1 cellular context compared by ENCODE assay signal in the genomic region with DNA sequence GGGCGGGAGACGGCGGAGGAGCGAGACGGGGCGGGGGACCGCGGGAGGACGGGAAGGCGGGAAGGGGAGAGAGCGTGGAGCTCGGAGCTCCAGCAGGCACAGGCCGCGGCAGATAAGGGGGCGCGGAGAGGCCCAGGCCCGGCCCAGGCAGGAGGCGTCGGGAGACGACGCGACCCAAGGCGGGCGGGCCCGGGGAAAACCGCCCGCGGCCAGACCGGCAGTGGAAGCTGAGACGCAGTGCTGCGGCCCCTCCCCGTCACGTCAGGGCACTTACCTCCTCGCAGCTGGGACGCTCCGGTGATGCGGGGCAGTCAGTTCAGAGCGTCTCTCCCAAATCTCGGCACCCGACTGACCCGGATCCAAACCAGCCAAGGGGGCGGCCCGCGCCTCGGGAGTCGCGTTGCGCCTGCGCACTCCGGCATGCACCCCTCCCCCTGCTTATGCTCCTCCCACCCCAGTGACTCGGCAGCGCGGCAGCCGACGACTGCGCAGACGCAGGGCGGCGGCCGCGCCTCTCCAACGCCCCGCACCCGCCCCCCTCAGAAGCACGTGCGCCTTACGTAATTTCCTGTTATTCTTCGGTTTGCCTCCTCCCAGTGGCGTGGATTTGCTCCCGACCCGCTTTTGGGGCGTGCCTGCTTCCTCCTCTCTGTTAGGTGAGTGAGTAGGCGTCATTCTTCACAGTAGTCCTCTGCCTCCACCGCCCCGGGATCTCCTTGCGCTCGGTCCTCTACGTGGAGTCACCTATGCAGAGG.
A peak's percentile ranks its signal among the peaks of the same experiment; 100 is the strongest.
TF ChIP-seq lines count a peak whose summit lies in the region.

Gene OSER1, minus strand, starts transcription at position 350 of the 755 bp plus-strand sequence. CDS start 3,814 bp downstream, outside the sequence.

TF ChIP-seq in K562, 482 proteins besides CTCF, POLR2A, EP300 and RAD21 (continued from another document and continues in another):
- peak; percentile 93 for TF ChIP-seq TAF9B (IDR thresholded peaks at IDR 0.05; ENCODE audit: partially characterized antibody)
- TF ChIP-seq RCOR1 (IDR thresholded peaks at IDR 0.05; ENCODE audit: borderline replicate concordance in 1 of 2, low read depth in 2 of 2, low read length in 2 of 2), result peak; percentile 78 to 96
- TF ChIP-seq E2F3 (CRISPR knock-in tag; IDR thresholded peaks at IDR 0.05), result 0 out of 2 replicates have a peak, but pooled peaks have one; percentile 77
- TF ChIP-seq ZNF589 (CRISPR knock-in tag; IDR thresholded peaks at IDR 0.05; ENCODE audit: low read depth), result no peak
- TF ChIP-seq TAF7 (tag; IDR thresholded peaks at IDR 0.05), result no peak
- TF ChIP-seq NEUROD1 (IDR thresholded peaks at IDR 0.05; ENCODE audit: borderline replicate concordance, low read depth, low read length, partially characterized antibody), result no peak
- TF ChIP-seq, protein P1, sequence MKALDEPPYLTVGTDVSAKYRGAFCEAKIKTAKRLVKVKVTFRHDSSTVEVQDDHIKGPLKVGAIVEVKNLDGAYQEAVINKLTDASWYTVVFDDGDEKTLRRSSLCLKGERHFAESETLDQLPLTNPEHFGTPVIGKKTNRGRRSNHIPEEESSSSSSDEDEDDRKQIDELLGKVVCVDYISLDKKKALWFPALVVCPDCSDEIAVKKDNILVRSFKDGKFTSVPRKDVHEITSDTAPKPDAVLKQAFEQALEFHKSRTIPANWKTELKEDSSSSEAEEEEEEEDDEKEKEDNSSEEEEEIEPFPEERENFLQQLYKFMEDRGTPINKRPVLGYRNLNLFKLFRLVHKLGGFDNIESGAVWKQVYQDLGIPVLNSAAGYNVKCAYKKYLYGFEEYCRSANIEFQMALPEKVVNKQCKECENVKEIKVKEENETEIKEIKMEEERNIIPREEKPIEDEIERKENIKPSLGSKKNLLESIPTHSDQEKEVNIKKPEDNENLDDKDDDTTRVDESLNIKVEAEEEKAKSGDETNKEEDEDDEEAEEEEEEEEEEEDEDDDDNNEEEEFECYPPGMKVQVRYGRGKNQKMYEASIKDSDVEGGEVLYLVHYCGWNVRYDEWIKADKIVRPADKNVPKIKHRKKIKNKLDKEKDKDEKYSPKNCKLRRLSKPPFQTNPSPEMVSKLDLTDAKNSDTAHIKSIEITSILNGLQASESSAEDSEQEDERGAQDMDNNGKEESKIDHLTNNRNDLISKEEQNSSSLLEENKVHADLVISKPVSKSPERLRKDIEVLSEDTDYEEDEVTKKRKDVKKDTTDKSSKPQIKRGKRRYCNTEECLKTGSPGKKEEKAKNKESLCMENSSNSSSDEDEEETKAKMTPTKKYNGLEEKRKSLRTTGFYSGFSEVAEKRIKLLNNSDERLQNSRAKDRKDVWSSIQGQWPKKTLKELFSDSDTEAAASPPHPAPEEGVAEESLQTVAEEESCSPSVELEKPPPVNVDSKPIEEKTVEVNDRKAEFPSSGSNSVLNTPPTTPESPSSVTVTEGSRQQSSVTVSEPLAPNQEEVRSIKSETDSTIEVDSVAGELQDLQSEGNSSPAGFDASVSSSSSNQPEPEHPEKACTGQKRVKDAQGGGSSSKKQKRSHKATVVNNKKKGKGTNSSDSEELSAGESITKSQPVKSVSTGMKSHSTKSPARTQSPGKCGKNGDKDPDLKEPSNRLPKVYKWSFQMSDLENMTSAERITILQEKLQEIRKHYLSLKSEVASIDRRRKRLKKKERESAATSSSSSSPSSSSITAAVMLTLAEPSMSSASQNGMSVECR (CRISPR knock-in tag; IDR thresholded peaks at IDR 0.05), result no peak; the same call in 1 of the 2 replicates
- TF ChIP-seq FOXM1 (IDR thresholded peaks at IDR 0.05; ENCODE audit: low read depth), result peak; percentile 90
- TF ChIP-seq FOXM1 (CRISPR knock-in tag; IDR thresholded peaks at IDR 0.05; ENCODE audit: low read depth), result peak; percentile 16; the same call in 1 of the 2 replicates
- no peak for TF ChIP-seq ZNF347 (CRISPR knock-in tag; IDR thresholded peaks at IDR 0.05; ENCODE audit: low read depth)
- no peak for TF ChIP-seq ERF (CRISPR knock-in tag; IDR thresholded peaks at IDR 0.05)
- TF ChIP-seq TAF15 (IDR thresholded peaks at IDR 0.05; ENCODE audit: low read depth, low read length), result no peak
- no peak for TF ChIP-seq EWSR1 (IDR thresholded peaks at IDR 0.05; ENCODE audit: borderline replicate concordance, low read depth, partially characterized antibody)
- TF ChIP-seq ATF7 (IDR thresholded peaks at IDR 0.05), result peak; percentile 97
- TF ChIP-seq MXD1 (CRISPR knock-in tag; IDR thresholded peaks at IDR 0.05; ENCODE audit: borderline replicate concordance, poor library complexity, severe bottlenecking), result peak; percentile 24
- no peak for TF ChIP-seq HNRNPH1 (optimal IDR thresholded peaks at IDR 0.05; ENCODE audit: low read depth, low read length)
- no peak for TF ChIP-seq IRF9 (tag; IDR thresholded peaks at IDR 0.05)
- TF ChIP-seq, protein P2, sequence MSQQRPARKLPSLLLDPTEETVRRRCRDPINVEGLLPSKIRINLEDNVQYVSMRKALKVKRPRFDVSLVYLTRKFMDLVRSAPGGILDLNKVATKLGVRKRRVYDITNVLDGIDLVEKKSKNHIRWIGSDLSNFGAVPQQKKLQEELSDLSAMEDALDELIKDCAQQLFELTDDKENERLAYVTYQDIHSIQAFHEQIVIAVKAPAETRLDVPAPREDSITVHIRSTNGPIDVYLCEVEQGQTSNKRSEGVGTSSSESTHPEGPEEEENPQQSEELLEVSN (IDR thresholded peaks at IDR 0.05; ENCODE audit: borderline replicate concordance in 1 of 2, extremely low read depth in 1 of 2, insufficient read depth in 1 of 2, insufficient read length in 1 of 2, low read depth in 1 of 2, low read length in 1 of 2, poor library complexity in 1 of 2, severe bottlenecking in 1 of 2), result peak; percentile 86 to 96
- no peak for TF ChIP-seq ZBTB33 (CRISPR knock-in tag; IDR thresholded peaks at IDR 0.05)
- no peak for TF ChIP-seq GABPB2 (CRISPR knock-in tag; conservative IDR thresholded peaks at IDR 0.05)
- TF ChIP-seq MAFF (IDR thresholded peaks at IDR 0.05; ENCODE audit: low read length), result no peak
- TF ChIP-seq ZC3H4 (CRISPR knock-in tag; IDR thresholded peaks at IDR 0.05; ENCODE audit: borderline replicate concordance), result no peak
- TF ChIP-seq ZNF124 (CRISPR knock-in tag; IDR thresholded peaks at IDR 0.05), result no peak
- TF ChIP-seq GATAD2A (IDR thresholded peaks at IDR 0.05), result no peak
- TF ChIP-seq NCOR1 (IDR thresholded peaks at IDR 0.05), result no peak
- TF ChIP-seq, protein P3, sequence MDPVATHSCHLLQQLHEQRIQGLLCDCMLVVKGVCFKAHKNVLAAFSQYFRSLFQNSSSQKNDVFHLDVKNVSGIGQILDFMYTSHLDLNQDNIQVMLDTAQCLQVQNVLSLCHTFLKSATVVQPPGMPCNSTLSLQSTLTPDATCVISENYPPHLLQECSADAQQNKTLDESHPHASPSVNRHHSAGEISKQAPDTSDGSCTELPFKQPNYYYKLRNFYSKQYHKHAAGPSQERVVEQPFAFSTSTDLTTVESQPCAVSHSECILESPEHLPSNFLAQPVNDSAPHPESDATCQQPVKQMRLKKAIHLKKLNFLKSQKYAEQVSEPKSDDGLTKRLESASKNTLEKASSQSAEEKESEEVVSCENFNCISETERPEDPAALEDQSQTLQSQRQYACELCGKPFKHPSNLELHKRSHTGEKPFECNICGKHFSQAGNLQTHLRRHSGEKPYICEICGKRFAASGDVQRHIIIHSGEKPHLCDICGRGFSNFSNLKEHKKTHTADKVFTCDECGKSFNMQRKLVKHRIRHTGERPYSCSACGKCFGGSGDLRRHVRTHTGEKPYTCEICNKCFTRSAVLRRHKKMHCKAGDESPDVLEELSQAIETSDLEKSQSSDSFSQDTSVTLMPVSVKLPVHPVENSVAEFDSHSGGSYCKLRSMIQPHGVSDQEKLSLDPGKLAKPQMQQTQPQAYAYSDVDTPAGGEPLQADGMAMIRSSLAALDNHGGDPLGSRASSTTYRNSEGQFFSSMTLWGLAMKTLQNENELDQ (CRISPR knock-in tag; IDR thresholded peaks at IDR 0.05; ENCODE audit: borderline replicate concordance), result no peak
- TF ChIP-seq, protein P4, sequence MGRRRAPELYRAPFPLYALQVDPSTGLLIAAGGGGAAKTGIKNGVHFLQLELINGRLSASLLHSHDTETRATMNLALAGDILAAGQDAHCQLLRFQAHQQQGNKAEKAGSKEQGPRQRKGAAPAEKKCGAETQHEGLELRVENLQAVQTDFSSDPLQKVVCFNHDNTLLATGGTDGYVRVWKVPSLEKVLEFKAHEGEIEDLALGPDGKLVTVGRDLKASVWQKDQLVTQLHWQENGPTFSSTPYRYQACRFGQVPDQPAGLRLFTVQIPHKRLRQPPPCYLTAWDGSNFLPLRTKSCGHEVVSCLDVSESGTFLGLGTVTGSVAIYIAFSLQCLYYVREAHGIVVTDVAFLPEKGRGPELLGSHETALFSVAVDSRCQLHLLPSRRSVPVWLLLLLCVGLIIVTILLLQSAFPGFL (CRISPR knock-in tag; IDR thresholded peaks at IDR 0.05), result no peak
- TF ChIP-seq CHD4 (IDR thresholded peaks at IDR 0.05; ENCODE audit: insufficient read depth, insufficient replicate concordance, low read depth, low read length, poor library complexity, severe bottlenecking), result no peak
- TF ChIP-seq MCM7 (IDR thresholded peaks at IDR 0.05), result no peak
- TF ChIP-seq YY1 (IDR thresholded peaks at IDR 0.05; ENCODE audit: borderline replicate concordance in 1 of 3, control insufficient read depth in 1 of 3, extremely low read depth in 1 of 3, insufficient read depth in 3 of 3, insufficient read length in 1 of 3, insufficient replicate concordance in 2 of 3, low read depth in 1 of 3, low read length in 2 of 3), result no peak
- no peak for TF ChIP-seq MYBL2 (IDR thresholded peaks at IDR 0.05; ENCODE audit: low read depth)
- no peak for TF ChIP-seq MYBL2 (CRISPR knock-in tag; IDR thresholded peaks at IDR 0.05; ENCODE audit: borderline replicate concordance)
- TF ChIP-seq, protein P5, sequence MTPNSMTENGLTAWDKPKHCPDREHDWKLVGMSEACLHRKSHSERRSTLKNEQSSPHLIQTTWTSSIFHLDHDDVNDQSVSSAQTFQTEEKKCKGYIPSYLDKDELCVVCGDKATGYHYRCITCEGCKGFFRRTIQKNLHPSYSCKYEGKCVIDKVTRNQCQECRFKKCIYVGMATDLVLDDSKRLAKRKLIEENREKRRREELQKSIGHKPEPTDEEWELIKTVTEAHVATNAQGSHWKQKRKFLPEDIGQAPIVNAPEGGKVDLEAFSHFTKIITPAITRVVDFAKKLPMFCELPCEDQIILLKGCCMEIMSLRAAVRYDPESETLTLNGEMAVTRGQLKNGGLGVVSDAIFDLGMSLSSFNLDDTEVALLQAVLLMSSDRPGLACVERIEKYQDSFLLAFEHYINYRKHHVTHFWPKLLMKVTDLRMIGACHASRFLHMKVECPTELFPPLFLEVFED (CRISPR knock-in tag; conservative IDR thresholded peaks at IDR 0.05), result 0 out of 2 replicates have a peak, but pooled peaks have one; percentile 52
- TF ChIP-seq DPF2 (IDR thresholded peaks at IDR 0.05), result no peak
- no peak for TF ChIP-seq POLR3A (IDR thresholded peaks at IDR 0.05; ENCODE audit: borderline replicate concordance, extremely low read depth, insufficient read depth, insufficient read length)
- no peak for TF ChIP-seq ZNF212 (CRISPR knock-in tag; IDR thresholded peaks at IDR 0.05)
- no peak for TF ChIP-seq TCF7L2 (IDR thresholded peaks at IDR 0.05; ENCODE audit: low read depth, low read length)
- no peak for TF ChIP-seq FOXJ2 (tag; IDR thresholded peaks at IDR 0.05)
- TF ChIP-seq KDM4B (IDR thresholded peaks at IDR 0.05; ENCODE audit: borderline replicate concordance in 2 of 2, low read depth in 1 of 2), result peak in 1 of 2 experiments; percentile 25; a peak in 1 of 4 replicates
- no peak for TF ChIP-seq SMAD2 (IDR thresholded peaks at IDR 0.05; ENCODE audit: low read depth, low read length)
- TF ChIP-seq CHD2 (IDR thresholded peaks at IDR 0.05; ENCODE audit: low read depth, low read length), result 0 out of 2 replicates have a peak, but pooled peaks have one; percentile 27
- peak; percentile 95 for TF ChIP-seq CXXC5 (CRISPR knock-in tag; IDR thresholded peaks at IDR 0.05)
- peak in 1 of 2 experiments; percentile 37; a peak in 2 of 4 replicates for TF ChIP-seq TBL1XR1 (IDR thresholded peaks at IDR 0.05; ENCODE audit: low read length in 2 of 2)
- no peak for TF ChIP-seq SAFB (IDR thresholded peaks at IDR 0.05; ENCODE audit: borderline replicate concordance, low read depth, low read length)
- TF ChIP-seq SREBF1 (IDR thresholded peaks at IDR 0.05; ENCODE audit: borderline replicate concordance, low read depth, low read length), result no peak
- TF ChIP-seq TCF15 (CRISPR knock-in tag; IDR thresholded peaks at IDR 0.05), result no peak
